Comparison of ENCODE assay signal across 17 cellular contexts in the genomic region with DNA sequence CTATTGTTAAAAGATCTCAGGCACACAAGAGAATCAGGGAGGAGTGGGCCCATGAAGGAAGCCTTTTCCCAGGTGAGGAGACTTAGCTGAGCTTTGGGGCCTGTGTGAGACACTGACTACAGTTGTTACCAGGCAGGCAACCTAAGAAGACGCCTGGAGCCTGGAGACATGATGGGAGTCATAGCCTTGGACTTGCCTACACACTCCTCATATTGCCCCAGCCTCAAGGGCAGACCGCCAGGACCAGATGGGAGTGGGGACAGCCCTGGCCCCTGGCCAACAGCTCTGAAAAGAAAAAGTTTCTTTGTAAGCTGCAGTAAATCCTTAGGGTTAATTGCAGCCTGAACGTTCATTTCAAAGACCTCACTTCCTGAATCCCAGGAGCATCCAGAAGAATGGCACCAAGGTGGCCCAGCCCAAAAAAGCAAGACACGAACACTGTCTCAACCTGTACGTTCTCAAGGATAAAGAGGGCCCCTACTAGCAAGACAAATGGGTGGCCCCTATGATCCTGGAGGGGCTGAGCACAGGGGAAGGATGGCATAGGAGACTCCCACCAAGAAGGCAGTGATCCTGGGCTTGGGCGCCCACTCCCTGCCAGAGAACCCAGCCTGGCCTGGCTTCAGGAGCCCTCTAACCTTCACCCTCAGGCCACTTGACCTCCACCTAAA. TPM values are rescaled to one million over a fixed set of nuclear protein-coding genes. Genes with fewer than 3 reads are reported as not detected.
A peak's percentile ranks its signal among the peaks of the same experiment; 100 is the strongest.
DNase-seq lines count a peak whose midpoint lies in the region; ATAC-seq and TF ChIP-seq lines count a peak whose summit lies in the region.
"Had no signal": no experiment of that assay in that cellular context is flagged by ENCODE, and none has a peak within 500 bp of the region (broad histone marks: within the 10 kb centered on the region; RNA-seq: fewer than 3 reads in every experiment).

No MANE protein-coding gene starts in this region.

- POLR2A ChIA-PET in CD4-positive, alpha-beta memory T cell (lab: Charles Lee; ENCODE audit: partially characterized antibody), result interaction anchor here (1.1 to 23.9 kb wide), 6 partner anchors 17 to 216 kb away, joined by 3 to 877 read pairs (median 203); partner anchors contain the start of gene BTG2

- no peaks in the 10 kb centered on the region for H3K27me3 ChIP-seq in CD4-positive, alpha-beta memory T cell (ENCODE audit: insufficient read depth, low read length)
- H3K27me3 ChIP-seq: BE2C, body of pancreas had no signal

- no peaks in the 10 kb centered on the region for H3K9me3 Mint-ChIP-seq in CD4-positive, alpha-beta memory T cell
- H3K9me3 Mint-ChIP-seq in IgD-negative memory B cell, result no peaks in the 10 kb centered on the region
- no peaks in the 10 kb centered on the region for H3K9me3 Mint-ChIP-seq in brain
- H3K9me3 Mint-ChIP-seq: activated naive CD4-positive, alpha-beta T cell treated with anti-CD3 and anti-CD28 coated beads, Interleukin-2, amount 10 ng/mL, durations not matched to agents 7 days and 5 days; T-helper 2 cell treated with Interferon-gamma antibody and Interleukin-4, amounts not matched to agents 5 μg/mL and 100 μg/mL, for 36 hours had no signal

- no peak overlapping the region for H3K4me3 Mint-ChIP-seq in CD4-positive, alpha-beta memory T cell
- H3K4me3 Mint-ChIP-seq in IgD-negative memory B cell (peak overlapping the region in 1 of 4 donors; percentile 62), brain (no peak overlapping the region)
- H3K4me3 Mint-ChIP-seq: T-helper 2 cell treated with Interferon-gamma antibody and Interleukin-4, amounts not matched to agents 5 μg/mL and 100 μg/mL, for 36 hours had no signal

- H3K27ac Mint-ChIP-seq in CD4-positive, alpha-beta memory T cell, result peak overlapping the region in 6 of 7 donors; percentile 46 to 95 (median 89)
- H3K27ac Mint-ChIP-seq in IgD-negative memory B cell (peak overlapping the region in 2 of 3 donors; percentile 63 to 80), brain (peak overlapping the region; percentile 53 to 85 (median 63))
- H3K27ac Mint-ChIP-seq: T-helper 2 cell treated with Interferon-gamma antibody and Interleukin-4, amounts not matched to agents 5 μg/mL and 100 μg/mL, for 36 hours had no signal

- H3K36me3 ChIP-seq in CD4-positive, alpha-beta memory T cell (ENCODE audit: insufficient read depth, low read length), result no peaks in the 10 kb centered on the region
- H3K36me3 ChIP-seq: BE2C had no signal

- no peaks in the 10 kb centered on the region for H3K9me3 ChIP-seq in CD4-positive, alpha-beta memory T cell (ENCODE audit: control insufficient read depth in 1 of 2, low read length in 2 of 2)
- H3K9me3 ChIP-seq: BE2C, body of pancreas had no signal

- H3K27ac ChIP-seq in CD4-positive, alpha-beta memory T cell (ENCODE audit: low read depth, low read length), result no peak overlapping the region
- no peak overlapping the region for H3K27ac ChIP-seq in caudate nucleus (ENCODE audit: low read depth, low read length)
- H3K27ac ChIP-seq: body of pancreas, GM23248 had no signal

- intact Hi-C loops in CD4-positive, alpha-beta memory T cell (cut with micrococcal nuclease), result no loop called here

- H3K27me3 Mint-ChIP-seq in CD4-positive, alpha-beta memory T cell, result peaks cover 0 to 2% of the 10 kb centered on the region in 2 donors
- H3K27me3 Mint-ChIP-seq in IgD-negative memory B cell (no peaks in the 10 kb centered on the region), brain (no peaks in the 10 kb centered on the region)
- H3K27me3 Mint-ChIP-seq: activated naive CD4-positive, alpha-beta T cell treated with anti-CD3 and anti-CD28 coated beads, Interleukin-2, amount 10 ng/mL, durations not matched to agents 7 days and 5 days had no signal

- peaks cover 17 to 58% (median 41%) of the 10 kb centered on the region in 4 donors for H3K4me1 Mint-ChIP-seq in CD4-positive, alpha-beta memory T cell
- H3K4me1 Mint-ChIP-seq in IgD-negative memory B cell (peaks cover 34 to 43% (median 40%) of the 10 kb centered on the region in 3 donors), brain (peaks cover 68% of the 10 kb centered on the region)

- TF ChIP-seq CTCF in brain (conservative IDR thresholded peaks at IDR 0.05) (no peak), retinal pigment epithelial cell (conservative IDR thresholded peaks at IDR 0.05; ENCODE audit: low read depth, low read length) (no peak)

- ATAC-seq in HG03159 (IDR thresholded peaks at IDR 0.05; ENCODE audit: unreplicated experiment) (no peak), GM18907 (IDR thresholded peaks at IDR 0.05; ENCODE audit: unreplicated experiment) (no peak)

- H3K4me1 ChIP-seq in CD4-positive, alpha-beta memory T cell (ENCODE audit: insufficient read depth, low read length), result peaks cover 57% of the 10 kb centered on the region

- no peak for DNase-seq in CD4-positive, alpha-beta memory T cell
- DNase-seq in retinal pigment epithelial cell (ENCODE audit: low read depth), result peak; percentile 39
- DNase-seq in stimulated activated CD4-positive, alpha-beta T cell treated with anti-CD3 and anti-CD28 coated beads, Interleukin-4, amount 100 ng/mL, for 4 hours, result no peak
- DNase-seq in caudate nucleus (lab: John Stamatoyannopoulos, UW), result no peak
- DNase-seq: activated CD4-positive, CD25-positive, alpha-beta regulatory T cell treated with anti-CD3 and anti-CD28 coated beads, Interleukin-2, amount 50 U/mL, for 72 hours; activated naive CD4-positive, alpha-beta T cell treated with anti-CD3 and anti-CD28 coated beads, Interleukin-2, amount 10 ng/mL, durations not matched to agents 7 days and 5 days; activated T-cell treated with anti-CD3 and anti-CD28 coated beads for 4 hours; BE2C; GM23248; NCI-H1048; SIG-M5 had no signal

- CTCF ChIA-PET in CD4-positive, alpha-beta memory T cell (lab: Charles Lee; ENCODE audit: partially characterized antibody), result interaction anchor here (0.8 to 17.8 kb wide), 6 partner anchors 15 to 216 kb away, joined by 5 to 921 read pairs (median 254); partner anchors contain the start of genes BTG2, FMOD and OPTC

- H3K36me3 Mint-ChIP-seq in CD4-positive, alpha-beta memory T cell, result no peaks in the 10 kb centered on the region
- no peaks in the 10 kb centered on the region for H3K36me3 Mint-ChIP-seq in IgD-negative memory B cell
- H3K36me3 Mint-ChIP-seq in brain, result no peaks in the 10 kb centered on the region
- H3K36me3 Mint-ChIP-seq: activated naive CD4-positive, alpha-beta T cell treated with anti-CD3 and anti-CD28 coated beads, Interleukin-2, amount 10 ng/mL, durations not matched to agents 7 days and 5 days had no signal

- H3K4me3 ChIP-seq in CD4-positive, alpha-beta memory T cell (ENCODE audit: low read length in 2 of 2), result no peak overlapping the region
- H3K4me3 ChIP-seq in retinal pigment epithelial cell (ENCODE audit: low read length), result no peak overlapping the region
- H3K4me3 ChIP-seq: body of pancreas, GM23248 had no signal

RNA-seq across cellular contexts. Expression of gene BTG2, which starts 33.2 kb away (rescaled TPM):
- 100 to 1,000 TPM; 197 to 201 TPM for total RNA-seq in CD4-positive, alpha-beta memory T cell
- 100 to 1,000 TPM; 123 to 288 TPM for polyA plus RNA-seq in CD4-positive, alpha-beta memory T cell
- polyA plus RNA-seq in IgD-negative memory B cell (202 TPM), brain (ENCODE audit: insufficient read depth, low read depth, low replicate concordance) (117 TPM)

RNA-seq across cellular contexts. Expression of gene CHIT1, which starts 42.6 kb away (rescaled TPM):
- total RNA-seq in CD4-positive, alpha-beta memory T cell, result under 1 TPM; 0.41 to 0.78 TPM
- polyA plus RNA-seq in CD4-positive, alpha-beta memory T cell, result not detected
- polyA plus RNA-seq in IgD-negative memory B cell (0.75 TPM), brain (ENCODE audit: insufficient read depth, low read depth, low replicate concordance) (0.49 TPM)
- total RNA-seq: GM23248 had no signal
- polyA plus RNA-seq: GM23248 had no signal
